ENCODE assay signal across 8 cellular contexts in the genomic region with DNA sequence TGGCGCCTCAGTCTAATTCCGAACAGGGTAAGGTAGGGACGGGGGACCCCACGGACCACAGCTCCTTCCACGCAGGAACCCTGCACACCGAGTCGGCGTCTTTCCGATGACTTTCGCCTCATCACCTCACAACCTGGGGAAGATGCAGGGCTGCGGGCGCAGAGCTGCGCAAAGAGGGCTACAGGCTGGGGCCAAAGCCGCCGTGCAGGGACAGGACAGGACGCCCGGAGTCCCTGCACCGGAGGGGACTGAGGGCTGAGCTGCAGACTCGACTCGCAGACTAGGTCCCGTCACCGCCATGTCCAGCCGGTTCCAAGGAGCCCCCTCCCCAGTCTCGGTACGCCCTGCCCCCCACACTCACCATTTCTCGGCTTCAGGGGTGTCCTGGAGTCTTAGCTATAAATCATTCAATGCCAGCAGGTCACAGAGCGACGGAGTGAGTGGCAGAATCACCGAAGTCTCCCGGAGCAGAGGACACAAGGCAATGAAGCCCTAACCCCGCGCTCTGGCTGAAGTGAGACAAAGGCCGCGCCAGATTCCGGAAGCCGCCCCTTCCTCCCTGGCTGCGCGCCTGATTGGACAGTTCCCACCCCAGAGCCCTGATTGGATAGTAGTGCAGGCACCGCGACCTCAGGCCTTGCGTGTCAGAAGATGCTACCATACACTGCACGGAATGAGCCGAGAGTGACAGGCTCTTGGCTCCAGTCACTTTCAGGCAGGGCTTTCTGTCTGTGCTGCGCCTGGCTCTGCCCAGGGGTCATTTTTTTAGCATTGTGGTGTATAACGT. TPM values are rescaled to one million over a fixed set of nuclear protein-coding genes. Genes with fewer than 3 reads are reported as not detected.
DNase-seq lines count a peak whose midpoint lies in the region; ATAC-seq and TF ChIP-seq lines count a peak whose summit lies in the region.
"Not testable (repeated sequence)": the region's sequence is repeated elsewhere in the genome, so short reads cannot be mapped to it uniquely, and the experiment has no call there.

A gene (minus strand): TSS at position 522 of the 787 bp plus-strand sequence. CDS start 158 bp downstream, at position 364.

- peak; percentile 100 for ATAC-seq in CD4-positive, CD25-positive, alpha-beta regulatory T cell (ENCODE audit: low read depth in 2 of 2)
- ATAC-seq in GM19438 (IDR thresholded peaks at IDR 0.05; ENCODE audit: low read depth, unreplicated experiment), result peak; percentile 100
- peak; percentile 100 for ATAC-seq in HG03571 (IDR thresholded peaks at IDR 0.05; ENCODE audit: unreplicated experiment)

- TF ChIP-seq RAD21 in liver (IDR thresholded peaks at IDR 0.05), result not testable (repeated sequence)

- not testable (repeated sequence) for H3K27me3 ChIP-seq in CD4-positive, CD25-positive, alpha-beta regulatory T cell (ENCODE audit: control insufficient read depth, insufficient read depth, low read length); liver (ENCODE audit: control insufficient read depth in 4 of 4, insufficient read depth in 4 of 4, low read length in 3 of 4)

- not testable (repeated sequence) for H3K27me3 Mint-ChIP-seq in CD4-positive, CD25-positive, alpha-beta regulatory T cell

- peak within 1 kb of the TSS; percentile 67 for H3K4me3 ChIP-seq in CD4-positive, CD25-positive, alpha-beta regulatory T cell (ENCODE audit: low read depth, low read length)
- peak within 1 kb of the TSS; percentile 42 to 84 (median 54) for H3K4me3 ChIP-seq in liver (ENCODE audit: low read depth in 1 of 3, low read length in 3 of 3)

- H3K4me1 ChIP-seq in CD4-positive, CD25-positive, alpha-beta regulatory T cell (ENCODE audit: control insufficient read depth, insufficient read depth, low read length, poor library complexity, severe bottlenecking); liver (ENCODE audit: control insufficient read depth in 4 of 4, insufficient read depth in 4 of 4, low read length in 3 of 4): not testable (repeated sequence)

- H3K27ac ChIP-seq in CD4-positive, CD25-positive, alpha-beta regulatory T cell (ENCODE audit: insufficient read depth, low read length, poor library complexity, severe bottlenecking), result not testable (repeated sequence)
- H3K27ac ChIP-seq in liver (ENCODE audit: low read depth in 1 of 2, low read length in 2 of 2), result peak within 1 kb of the TSS in 1 of 2 donors; percentile 12

- not testable (repeated sequence) for H3K9me3 Mint-ChIP-seq in CD4-positive, CD25-positive, alpha-beta regulatory T cell

- peaks cover 11 to 38% (median 14%) of the 10 kb centered on the region in 4 donors for H3K4me1 Mint-ChIP-seq in CD4-positive, CD25-positive, alpha-beta regulatory T cell

- peak within 1 kb of the TSS; percentile 92 to 97 (median 94) for H3K4me3 Mint-ChIP-seq in CD4-positive, CD25-positive, alpha-beta regulatory T cell

- H3K27ac Mint-ChIP-seq in CD4-positive, CD25-positive, alpha-beta regulatory T cell, result peak within 1 kb of the TSS; percentile 89 to 95 (median 94)

- H3K9me3 ChIP-seq in CD4-positive, CD25-positive, alpha-beta regulatory T cell (ENCODE audit: control insufficient read depth in 2 of 2, low read length in 2 of 2); liver (ENCODE audit: control insufficient read depth in 4 of 4, low read length in 3 of 4): not testable (repeated sequence)

- peak; percentile 84 to 97 (median 92) for DNase-seq in CD4-positive, CD25-positive, alpha-beta regulatory T cell
- peak; percentile 88 for DNase-seq in NCI-H774 (lab: John Stamatoyannopoulos, UW)
- DNase-seq in activated CD4-positive, alpha-beta T cell treated with anti-CD3 and anti-CD28 coated beads, Interleukin-2, amount 50 U/mL, for 24 hours (ENCODE audit: low read depth in 1 of 2, low spot score in 1 of 2), result peak; percentile 67 to 90
- DNase-seq in dermis microvascular lymphatic vessel endothelial cell (ENCODE audit: low read depth in 2 of 2), result peak; percentile 94 to 96
- peak; percentile 81 for DNase-seq in stimulated activated CD4-positive, alpha-beta T cell treated with anti-CD3 and anti-CD28 coated beads, Interleukin-4, amount 100 ng/mL, for 1 hour

- H3K36me3 Mint-ChIP-seq in CD4-positive, CD25-positive, alpha-beta regulatory T cell, result not testable (repeated sequence)

- not testable (repeated sequence) for TF ChIP-seq CTCF in liver (IDR thresholded peaks at IDR 0.05; ENCODE audit: low read depth, low read length, missing input control)

- not testable (repeated sequence) for H3K9ac ChIP-seq in liver (ENCODE audit: low read depth in 1 of 2, low read length in 2 of 2)

- WGBS in liver, result under 1% methylated on average over 41 of the region's 45 CpGs

- H3K36me3 ChIP-seq in CD4-positive, CD25-positive, alpha-beta regulatory T cell (ENCODE audit: control insufficient read depth, insufficient read depth, low read length); liver (ENCODE audit: control insufficient read depth in 4 of 4, insufficient read depth in 3 of 4, low read depth in 1 of 4, low read length in 3 of 4): not testable (repeated sequence)

TF ChIP-seq in liver, 16 proteins besides CTCF, POLR2A, EP300 and RAD21:
- TF ChIP-seq TAF1 (conservative IDR thresholded peaks at IDR 0.05), result peak; percentile 13
- TF ChIP-seq SP1 (IDR thresholded peaks at IDR 0.05), result peak; percentile 77
- peak; percentile 72 for TF ChIP-seq NR2F2 (IDR thresholded peaks at IDR 0.05)
- peak; percentile 27 to 28 for TF ChIP-seq RXRA (IDR thresholded peaks at IDR 0.05)
- peak; percentile 43 to 84 for TF ChIP-seq GABPA (IDR thresholded peaks at IDR 0.05 in 1 of 2, conservative IDR thresholded peaks at IDR 0.05 in 1 of 2)

RNA-seq across cellular contexts. Expression of the gene that starts here (rescaled TPM):
- total RNA-seq in CD4-positive, CD25-positive, alpha-beta regulatory T cell, result 10.3 TPM
- 1 to 10 TPM; 1.9 to 8.2 (median 6.6) TPM for polyA plus RNA-seq in CD4-positive, CD25-positive, alpha-beta regulatory T cell
- total RNA-seq in dermis microvascular lymphatic vessel endothelial cell, result 2.7 and 3.1 TPM in 2 replicates
- total RNA-seq in liver, result 1 to 10 TPM; 1.3 to 4.0 TPM
- under 1 TPM; 0.29 to 0.96 TPM for polyA plus RNA-seq in liver
